14 cellular contexts compared by ENCODE assay signal in genomic region chr5:142388696-142389095, GRCh38.
DNase-seq lines count a peak whose midpoint lies in the region; FAIRE-seq and TF ChIP-seq lines count a peak whose summit lies in the region.
"Had no signal": no experiment of that assay in that cellular context is flagged by ENCODE, and none has a peak within 500 bp of the region (broad histone marks: within the 10 kb centered on the region; RNA-seq: fewer than 3 reads in every experiment).

No MANE protein-coding gene starts in this region.

- H3K36me3 Mint-ChIP-seq in HFFc6 (ENCODE audit: low read depth) (no peaks in the 10 kb centered on the region), endothelial cell (ENCODE audit: low read depth, unreplicated experiment) (peaks cover 3% of the 10 kb centered on the region)

- H3K9me3 Mint-ChIP-seq in HFFc6 (no peaks in the 10 kb centered on the region), endothelial cell (ENCODE audit: unreplicated experiment) (no peaks in the 10 kb centered on the region)

- no peak overlapping the region for H3K4me3 Mint-ChIP-seq in HFFc6
- H3K4me3 Mint-ChIP-seq in endothelial cell (ENCODE audit: unreplicated experiment) = no peak overlapping the region
- H3K4me3 Mint-ChIP-seq: activated CD8-positive, alpha-beta T cell treated with anti-CD3 and anti-CD28 coated beads, Interleukin-2, amount 10 ng/mL, durations not matched to agents 7 days and 5 days had no signal

- TF ChIP-seq CTCF in HFFc6 (IDR thresholded peaks at IDR 0.05) (no peak), fibroblast of pulmonary artery (IDR thresholded peaks at IDR 0.05; ENCODE audit: low read length, missing control alignments) (no peak), endothelial cell (IDR thresholded peaks at IDR 0.05; ENCODE audit: unreplicated experiment) (no peak)

- no peak overlapping the region for H3K4me3 ChIP-seq in fibroblast of pulmonary artery (replicated peaks; ENCODE audit: low read depth, low read length)
- H3K4me3 ChIP-seq: lower lobe of right lung had no signal

- DNase-seq in A172 (ENCODE audit: low spot score) (peak; percentile 16), HFFc6 (no peak), SIG-M5 treated with dmso at 0.1 percent for 504 hours (lab: John Stamatoyannopoulos, UW; ENCODE audit: unreplicated experiment) (peak; percentile 85), fibroblast of pulmonary artery (ENCODE audit: low read depth) (peak; percentile 16), GM19239 (ENCODE audit: insufficient read length, low spot score) (no peak), endothelial cell (ENCODE audit: low spot score) (no peak), mucosa of gallbladder (ENCODE audit: low spot score) (no peak)
- DNase-seq in activated CD8-positive, alpha-beta memory T cell treated with anti-CD3 and anti-CD28 coated beads, Interleukin-2, amount 50 U/mL, for 48 hours = no peak
- DNase-seq: activated CD8-positive, alpha-beta T cell treated with anti-CD3 and anti-CD28 coated beads, Interleukin-2, amount 10 ng/mL, durations not matched to agents 7 days and 5 days; activated naive CD4-positive, alpha-beta T cell; central memory CD4-positive, alpha-beta T cell; EL had no signal

- FAIRE-seq in GM19239 (lab: Jason Lieb, UNC) = no peak
- FAIRE-seq: urothelium cell line had no signal

- no peaks in the 10 kb centered on the region; the same call in none of the 2 replicates for H3K27me3 Mint-ChIP-seq in HFFc6 (ENCODE audit: insufficient read depth)
- no peaks in the 10 kb centered on the region for H3K27me3 Mint-ChIP-seq in endothelial cell (ENCODE audit: unreplicated experiment)

- H3K27ac Mint-ChIP-seq in HFFc6 = peak overlapping the region; percentile 53
- no peak overlapping the region for H3K27ac Mint-ChIP-seq in endothelial cell (ENCODE audit: unreplicated experiment)
- H3K27ac Mint-ChIP-seq: activated CD8-positive, alpha-beta T cell treated with anti-CD3 and anti-CD28 coated beads, Interleukin-2, amount 10 ng/mL, durations not matched to agents 7 days and 5 days had no signal

- H3K4me1 Mint-ChIP-seq in HFFc6 (ENCODE audit: low read depth) (peaks cover 69% of the 10 kb centered on the region), endothelial cell (ENCODE audit: unreplicated experiment) (peaks cover 31% of the 10 kb centered on the region)

Comparison
In these comparisons a context has a peak if more than half of its experiments do, and no peak if none do; other contexts are left out.
1. DNase-seq: peak in A172 (single experiment), SIG-M5 treated with dmso at 0.1 percent for 504 hours (single experiment) and fibroblast of pulmonary artery (single experiment); none in HFFc6 (single experiment), activated CD8-positive, alpha-beta memory T cell treated with anti-CD3 and anti-CD28 coated beads, Interleukin-2, amount 50 U/mL, for 48 hours (single experiment), GM19239 (single experiment), endothelial cell (single experiment) and mucosa of gallbladder (single experiment).